6 cellular contexts compared by ENCODE assay signal in the genomic region with DNA sequence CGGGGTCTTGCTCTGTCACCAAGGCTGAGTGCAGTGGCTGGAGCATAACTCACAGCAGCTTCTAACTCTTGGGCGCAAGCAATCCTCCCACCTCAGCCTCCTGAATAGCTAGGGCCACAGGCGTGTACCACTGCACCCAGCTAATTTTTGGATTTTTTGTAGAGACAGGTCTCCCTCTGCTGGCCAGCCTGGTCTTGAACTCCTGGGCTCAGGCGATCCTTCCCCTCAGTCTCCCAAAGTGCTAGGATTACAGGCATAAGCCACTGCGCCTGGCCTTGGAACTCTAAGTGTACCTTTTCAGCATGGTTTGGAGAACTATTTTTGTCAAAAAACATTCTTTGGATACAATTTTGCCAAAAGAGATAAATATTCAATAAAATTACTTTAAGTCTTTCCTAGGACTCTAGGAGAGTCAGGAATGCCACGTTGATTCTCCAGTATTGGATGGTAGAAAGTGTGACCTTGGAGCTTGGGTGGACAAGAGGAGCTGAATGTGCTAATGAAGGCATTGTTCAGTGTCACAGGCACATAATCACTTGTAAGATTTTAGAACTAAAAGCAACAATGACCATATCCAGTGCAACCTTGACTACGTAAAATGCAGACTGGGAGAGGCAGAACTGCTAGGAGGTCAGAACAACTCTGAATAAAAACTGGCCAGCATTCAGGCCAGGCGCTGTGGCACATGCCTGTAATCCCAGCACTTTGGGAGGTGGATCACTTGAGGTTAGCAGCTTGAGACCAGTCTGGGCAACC. TPM values are rescaled to one million over a fixed set of nuclear protein-coding genes. Genes with fewer than 3 reads are reported as not detected.
A peak's percentile ranks its signal among the peaks of the same experiment; 100 is the strongest.
DNase-seq lines count a peak whose midpoint lies in the region; ATAC-seq lines count a peak whose summit lies in the region.

No MANE protein-coding gene starts in this region.

- no peak overlapping the region for H3K56ac ChIP-seq in mesendoderm (ENCODE audit: low read length)

- no peak overlapping the region for H4K8ac ChIP-seq in mesendoderm (ENCODE audit: low read depth, low read length)

- no peak overlapping the region for H3K4me2 ChIP-seq in mesendoderm (ENCODE audit: low read length)

- H2BK120ac ChIP-seq in mesendoderm (ENCODE audit: low read depth, low read length): no peak overlapping the region

- ATAC-seq in GM19328 (IDR thresholded peaks at IDR 0.05; ENCODE audit: unreplicated experiment) (no peak), GM18870 (IDR thresholded peaks at IDR 0.05; ENCODE audit: unreplicated experiment) (no peak)

- H3K27me3 ChIP-seq in mesendoderm (ENCODE audit: insufficient read depth, low read length, poor library complexity): no peaks in the 10 kb centered on the region

- H3K23ac ChIP-seq in mesendoderm (ENCODE audit: low read length): no peak overlapping the region

- H2BK15ac ChIP-seq in mesendoderm (replicated peaks; ENCODE audit: low read depth): no peak overlapping the region

- no peak overlapping the region for H2AK5ac ChIP-seq in mesendoderm (ENCODE audit: low read length)

- no peak overlapping the region for H3K27ac ChIP-seq in mesendoderm (ENCODE audit: low read depth, low read length)

- peaks cover 21% of the 10 kb centered on the region for H3K36me3 ChIP-seq in mesendoderm (ENCODE audit: control insufficient read depth, insufficient read depth, low read length)

- WGBS in mesendoderm (ENCODE audit: extremely low coverage, insufficient coverage, low lambda C conversion rate): no CpG with 5 or more reads among the region's 8 CpGs

- DNase-seq in COLO668 (lab: John Stamatoyannopoulos, UW; ENCODE audit: unreplicated experiment) (peak; percentile 43), NCI-H128 (lab: John Stamatoyannopoulos, UW; ENCODE audit: unreplicated experiment) (peak; percentile 22), mesendoderm (peak; percentile 66)
- peak; percentile 33 for DNase-seq in activated T-helper 9 cell treated with anti-CD3 and anti-CD28 coated beads, Interleukin-2, amount 50 U/mL, for 16 hours (ENCODE audit: low read depth)

- H3K4ac ChIP-seq in mesendoderm (ENCODE audit: low read depth, low read length): no peak overlapping the region

- H3K79me1 ChIP-seq in mesendoderm (ENCODE audit: low read length): peaks cover 13% of the 10 kb centered on the region

- no peak overlapping the region for H2BK5ac ChIP-seq in mesendoderm (ENCODE audit: low read length)

- peak overlapping the region; percentile 9 for H3K9ac ChIP-seq in mesendoderm (ENCODE audit: low read length)

- peaks cover 34% of the 10 kb centered on the region for H3K79me2 ChIP-seq in mesendoderm (ENCODE audit: control insufficient read depth, insufficient read depth, low read length)

- no peaks in the 10 kb centered on the region for H3K4me1 ChIP-seq in mesendoderm (ENCODE audit: control insufficient read depth, low read depth, low read length)

- no peak overlapping the region for H3K18ac ChIP-seq in mesendoderm (ENCODE audit: low read length)

- H3K4me3 ChIP-seq in mesendoderm (ENCODE audit: low read length): no peak overlapping the region

- no peak overlapping the region for H4K5ac ChIP-seq in mesendoderm (ENCODE audit: low read length)

RNA-seq across cellular contexts. Expression of a gene that starts 2.8 kb away (rescaled TPM):
- polyA plus RNA-seq in mesendoderm (2013, experiment 1 of 2): 267 TPM
- polyA plus RNA-seq in mesendoderm (2013, experiment 2 of 2): 263 TPM

RNA-seq across cellular contexts. Expression of a gene that starts 20.5 kb away (rescaled TPM):
- polyA plus RNA-seq in mesendoderm (2013, experiment 1 of 2): 21.1 TPM
- 21.0 TPM for polyA plus RNA-seq in mesendoderm (2013, experiment 2 of 2)

RNA-seq across cellular contexts. Expression of a gene that starts 20.6 kb away (rescaled TPM):
- polyA plus RNA-seq in mesendoderm (2013, experiment 1 of 2): 86.2 TPM
- 85.3 TPM for polyA plus RNA-seq in mesendoderm (2013, experiment 2 of 2)

RNA-seq across cellular contexts. Expression of a gene that starts 28.8 kb away (rescaled TPM):
- 833 TPM for polyA plus RNA-seq in mesendoderm (2013, experiment 1 of 2)
- polyA plus RNA-seq in mesendoderm (2013, experiment 2 of 2): 817 TPM

RNA-seq across cellular contexts. Expression of a gene that starts 29.2 kb away (rescaled TPM):
- 544 TPM for polyA plus RNA-seq in mesendoderm (2013, experiment 1 of 2)
- polyA plus RNA-seq in mesendoderm (2013, experiment 2 of 2): 543 TPM
